ENCODE assay signal across 23 cellular contexts in genomic region chr17:4511199-4511932, GRCh38. TPM values are rescaled to one million over a fixed set of nuclear protein-coding genes. Genes with fewer than 3 reads are reported as not detected.
DNase-seq lines count a peak whose midpoint lies in the region; ATAC-seq and TF ChIP-seq lines count a peak whose summit lies in the region.
"Had no signal": no experiment of that assay in that cellular context is flagged by ENCODE, and none has a peak within 500 bp of the region (broad histone marks: within the 10 kb centered on the region; RNA-seq: fewer than 3 reads in every experiment).

No MANE protein-coding gene starts in this region.

- peak in 1 of 4 donors; percentile 16 for ATAC-seq in heart left ventricle
- ATAC-seq in left cardiac atrium, result no peak
- no peak for ATAC-seq in HG02970 (IDR thresholded peaks at IDR 0.05; ENCODE audit: low FRiP score, unreplicated experiment)
- ATAC-seq: activated CD8-positive, alpha-beta T cell treated with anti-CD3 and anti-CD28 coated beads for 36 hours; activated naive CD4-positive, alpha-beta T cell treated with anti-CD3 and anti-CD28 coated beads, Interleukin-2, amount 50 U/mL, for 72 hours; GM23338 had no signal

- DNase-seq in heart left ventricle, result no peak
- DNase-seq in left cardiac atrium, result no peak
- DNase-seq in type B pancreatic cell (ENCODE audit: extremely low spot score, unreplicated experiment), result no peak
- no peak for DNase-seq in NCI-H446 (lab: John Stamatoyannopoulos, UW)
- DNase-seq in SHP77 treated with DMSO at 0.1 percent for 48 hours (lab: John Stamatoyannopoulos, UW), result no peak
- DNase-seq: activated CD8-positive, alpha-beta T cell treated with anti-CD3 and anti-CD28 coated beads for 36 hours; activated T-cell treated with anti-CD3 and anti-CD28 coated beads, Interleukin-2, amount 50 U/mL, for 48 hours; CD4-positive, CD25-positive, alpha-beta regulatory T cell; mesenchymal stem cell; NCI-H1694; NCI-H446 treated with DMSO at 0.1 percent for 48 hours; SIG-M5; stimulated activated CD4-positive, alpha-beta T cell treated with anti-CD3 and anti-CD28 coated beads, Interleukin-12 subunit alpha, Interleukin-12 subunit beta, amount 100 ng/mL, for 4 hours; WERI-Rb-1 had no signal

- no peak overlapping the region for H3K4me3 Mint-ChIP-seq in nephron
- H3K4me3 Mint-ChIP-seq in type B pancreatic cell, result no peak overlapping the region
- H3K4me3 Mint-ChIP-seq: activated CD8-positive, alpha-beta T cell treated with anti-CD3 and anti-CD28 coated beads for 36 hours; CD4-positive, CD25-positive, alpha-beta regulatory T cell; GM23338; T-helper 1 cell treated with Interleukin-12 subunit alpha and Interleukin-12 subunit beta and Interleukin-4 antibody, amounts not matched to agents 30 μg/mL and 1 μg/mL, for 36 hours had no signal

- TF ChIP-seq POLR2A in heart left ventricle (IDR thresholded peaks at IDR 0.05), result no peak

- H3K36me3 Mint-ChIP-seq in nephron (ENCODE audit: low read depth) (no peaks in the 10 kb centered on the region), type B pancreatic cell (no peaks in the 10 kb centered on the region)
- H3K36me3 Mint-ChIP-seq: activated naive CD4-positive, alpha-beta T cell treated with anti-CD3 and anti-CD28 coated beads, Interleukin-2, amount 50 U/mL, for 72 hours; CD4-positive, CD25-positive, alpha-beta regulatory T cell had no signal

- peak overlapping the region in 2 of 3 experiments; percentile 65 to 67 for H3K27ac Mint-ChIP-seq in nephron
- peak overlapping the region; percentile 53 for H3K27ac Mint-ChIP-seq in type B pancreatic cell
- H3K27ac Mint-ChIP-seq: activated CD8-positive, alpha-beta T cell treated with anti-CD3 and anti-CD28 coated beads for 36 hours; activated naive CD4-positive, alpha-beta T cell treated with anti-CD3 and anti-CD28 coated beads, Interleukin-2, amount 50 U/mL, for 72 hours; GM23338; T-helper 1 cell treated with Interleukin-12 subunit alpha and Interleukin-12 subunit beta and Interleukin-4 antibody, amounts not matched to agents 30 μg/mL and 1 μg/mL, for 36 hours had no signal

- peaks cover 9% of the 10 kb centered on the region for H3K4me1 Mint-ChIP-seq in nephron
- H3K4me1 Mint-ChIP-seq in type B pancreatic cell (ENCODE audit: unreplicated experiment), result peaks cover 12% of the 10 kb centered on the region

- WGBS in heart left ventricle, 4 donors, result 78 to 92% (median 84%) methylated on average over 10 of the region's 10 CpGs

- H3K27me3 ChIP-seq in heart left ventricle, result no peaks in the 10 kb centered on the region

- peaks cover 6% of the 10 kb centered on the region for H3K27me3 Mint-ChIP-seq in nephron (ENCODE audit: low read depth)
- no peaks in the 10 kb centered on the region for H3K27me3 Mint-ChIP-seq in type B pancreatic cell
- H3K27me3 Mint-ChIP-seq: activated CD8-positive, alpha-beta T cell treated with anti-CD3 and anti-CD28 coated beads for 36 hours; CD4-positive, CD25-positive, alpha-beta regulatory T cell had no signal

- H3K36me3 ChIP-seq in heart left ventricle, result no peaks in the 10 kb centered on the region
- H3K36me3 ChIP-seq: WERI-Rb-1 had no signal

- H3K4me1 ChIP-seq in heart left ventricle, result peaks cover 3 to 69% (median 39%) of the 10 kb centered on the region in 12 donors

- H3K9me3 Mint-ChIP-seq in nephron (no peaks in the 10 kb centered on the region), type B pancreatic cell (no peaks in the 10 kb centered on the region)
- H3K9me3 Mint-ChIP-seq: activated CD8-positive, alpha-beta T cell treated with anti-CD3 and anti-CD28 coated beads for 36 hours; activated naive CD4-positive, alpha-beta T cell treated with anti-CD3 and anti-CD28 coated beads, Interleukin-2, amount 50 U/mL, for 72 hours; CD4-positive, CD25-positive, alpha-beta regulatory T cell; GM23338; T-helper 1 cell treated with Interleukin-12 subunit alpha and Interleukin-12 subunit beta and Interleukin-4 antibody, amounts not matched to agents 30 μg/mL and 1 μg/mL, for 36 hours had no signal

- intact Hi-C loops in heart left ventricle (cut with DNase I) (loop anchor here in 1 of 10 donors (5.0 kb wide), 1 partner anchor 144 kb away; the partner anchor contains the start of gene UBE2G1), left cardiac atrium (cut with DNase I) (no loop called here)

- no peak overlapping the region for H3K4me3 ChIP-seq in heart left ventricle
- H3K4me3 ChIP-seq: GM23338 had no signal

- no peaks in the 10 kb centered on the region for H3K9me3 ChIP-seq in heart left ventricle

- TF ChIP-seq CTCF in heart left ventricle (IDR thresholded peaks at IDR 0.05) (no peak), nephron (IDR thresholded peaks at IDR 0.05; ENCODE audit: unreplicated experiment in 3 of 3) (no peak), type B pancreatic cell (conservative IDR thresholded peaks at IDR 0.05) (no peak)

- peak overlapping the region in 9 of 12 donors; percentile 14 to 86 (median 69) for H3K27ac ChIP-seq in heart left ventricle
- peak overlapping the region; percentile 63 for H3K27ac ChIP-seq in cingulate gyrus (ENCODE audit: low read depth, low read length)
- H3K27ac ChIP-seq: WERI-Rb-1 had no signal

RNA-seq across cellular contexts. Expression of gene SPNS2, which starts 12.7 kb away (rescaled TPM):
- 10 to 100 TPM in 7 of 9 donors, 1 to 10 TPM in 2; 6.4 to 20.4 (median 11.4) TPM for total RNA-seq in heart left ventricle
- polyA plus RNA-seq in heart left ventricle, result 10 to 100 TPM; 13.7 to 22.0 TPM
- total RNA-seq in left cardiac atrium, result 10 to 100 TPM; 14.2 to 23.4 TPM
- total RNA-seq in type B pancreatic cell (ENCODE audit: low replicate concordance), result 16.1 and 36.7 TPM in 2 replicates
- total RNA-seq: A673 had no signal
- polyA plus RNA-seq: CD4-positive, CD25-positive, alpha-beta regulatory T cell had no signal

RNA-seq across cellular contexts. Expression of gene MYBBP1A, which starts 43.8 kb away (rescaled TPM):
- total RNA-seq in heart left ventricle, result 10 to 100 TPM; 17.4 to 34.8 (median 24.4) TPM
- polyA plus RNA-seq in heart left ventricle, result 10 to 100 TPM; 15.5 to 27.8 TPM
- total RNA-seq in left cardiac atrium, result 10 to 100 TPM; 17.6 to 34.9 TPM
- 63.7 and 66.0 TPM in 2 replicates for total RNA-seq in type B pancreatic cell (ENCODE audit: low replicate concordance)

RNA-seq across cellular contexts. Expression of gene GGT6, which starts 49.0 kb away (rescaled TPM):
- not detected for total RNA-seq in heart left ventricle
- not detected for polyA plus RNA-seq in heart left ventricle
- total RNA-seq in left cardiac atrium, result not detected
- 1.0 and 1.4 TPM in 2 replicates for total RNA-seq in type B pancreatic cell (ENCODE audit: low replicate concordance)
- total RNA-seq: A673; activated CD8-positive, alpha-beta T cell treated with anti-CD3 and anti-CD28 coated beads for 36 hours; activated naive CD4-positive, alpha-beta T cell treated with anti-CD3 and anti-CD28 coated beads, Interleukin-2, amount 50 U/mL, for 72 hours; CD4-positive, CD25-positive, alpha-beta regulatory T cell; M059J had no signal
- polyA plus RNA-seq: CD4-positive, CD25-positive, alpha-beta regulatory T cell; GM23338; neural cell had no signal
